Comparison of ENCODE assay signal across 15 cellular contexts in the genomic region with DNA sequence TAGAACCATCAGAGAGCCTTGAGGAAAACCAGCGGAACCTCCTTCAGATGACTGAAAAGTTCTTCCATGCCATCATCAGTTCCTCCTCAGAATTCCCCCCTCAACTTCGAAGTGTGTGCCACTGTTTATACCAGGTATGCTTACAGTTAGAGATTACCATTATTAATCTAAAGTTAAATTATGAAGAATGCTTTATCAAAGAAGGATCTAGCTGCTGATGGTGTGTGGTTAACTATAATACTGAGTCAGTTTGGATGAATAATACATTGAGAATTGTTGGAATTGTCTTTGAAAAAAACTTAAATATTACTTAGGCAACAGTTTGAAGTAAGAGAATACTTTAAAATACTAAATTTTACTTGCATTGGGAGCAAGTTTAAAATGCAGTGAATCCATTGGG. TPM values are rescaled to one million over a fixed set of nuclear protein-coding genes. Genes with fewer than 3 reads are reported as not detected.
A peak's percentile ranks its signal among the peaks of the same experiment; 100 is the strongest.
DNase-seq lines count a peak whose midpoint lies in the region; ATAC-seq and TF ChIP-seq lines count a peak whose summit lies in the region.
"Had no signal": no experiment of that assay in that cellular context is flagged by ENCODE, and none has a peak within 500 bp of the region (broad histone marks: within the 10 kb centered on the region; RNA-seq: fewer than 3 reads in every experiment).

No MANE protein-coding gene starts in this region.

- no peaks in the 10 kb centered on the region for H3K4me1 Mint-ChIP-seq in progenitor cell of endocrine pancreas (ENCODE audit: low read depth)

- H3K27ac Mint-ChIP-seq in progenitor cell of endocrine pancreas, result no peak overlapping the region
- H3K27ac Mint-ChIP-seq: activated naive CD8-positive, alpha-beta T cell treated with anti-CD3 and anti-CD28 coated beads, Interleukin-2, amount 50 U/mL, for 24 hours; memory B cell had no signal

- H3K9me3 Mint-ChIP-seq in progenitor cell of endocrine pancreas (ENCODE audit: low read depth), result no peaks in the 10 kb centered on the region
- H3K9me3 Mint-ChIP-seq: activated naive CD8-positive, alpha-beta T cell treated with anti-CD3 and anti-CD28 coated beads, Interleukin-2, amount 50 U/mL, for 24 hours; memory B cell had no signal

- intact Hi-C loops in psoas muscle (cut with DNase I), result no loop called here

- H3K27me3 Mint-ChIP-seq in progenitor cell of endocrine pancreas, result no peaks in the 10 kb centered on the region
- H3K27me3 Mint-ChIP-seq: activated naive CD8-positive, alpha-beta T cell treated with anti-CD3 and anti-CD28 coated beads, Interleukin-2, amount 50 U/mL, for 24 hours; memory B cell had no signal

- peaks cover 23% of the 10 kb centered on the region for H3K36me3 Mint-ChIP-seq in progenitor cell of endocrine pancreas (ENCODE audit: insufficient read depth)

- H3K4me3 ChIP-seq in fibroblast of villous mesenchyme (ENCODE audit: low read depth, low read length), result no peak overlapping the region
- H3K4me3 ChIP-seq in psoas muscle, result no peak overlapping the region

- DNase-seq in A172 (ENCODE audit: low spot score), result peak; percentile 73
- peak; percentile 61 for DNase-seq in HS-5 (ENCODE audit: low read depth)
- peak; percentile 48 for DNase-seq in fibroblast of villous mesenchyme (ENCODE audit: low read depth)
- DNase-seq in progenitor cell of endocrine pancreas (ENCODE audit: low spot score, unreplicated experiment), result no peak
- DNase-seq in psoas muscle, result no peak
- DNase-seq: 8988T; activated naive CD8-positive, alpha-beta T cell treated with anti-CD3 and anti-CD28 coated beads, Interleukin-2, amount 50 U/mL, for 24 hours; Kasumi-1; NCI-H2029 had no signal

- no peaks in the 10 kb centered on the region for H3K27me3 ChIP-seq in psoas muscle (ENCODE audit: insufficient read depth in 3 of 3, low read length in 2 of 3)
- H3K27me3 ChIP-seq: neutrophil had no signal

- 97 to 99% (median 97%) methylated on average over 2 of the region's 2 CpGs for WGBS in psoas muscle, 3 donors

- no peaks in the 10 kb centered on the region for H3K4me1 ChIP-seq in psoas muscle

- ATAC-seq in HG03175 (IDR thresholded peaks at IDR 0.05; ENCODE audit: unreplicated experiment) (no peak), psoas muscle (no peak), GM21515 (IDR thresholded peaks at IDR 0.05; ENCODE audit: unreplicated experiment) (no peak)
- ATAC-seq: activated CD4-positive, CD25-positive, alpha-beta regulatory T cell treated with anti-CD3 and anti-CD28 coated beads, Interleukin-2, amount 50 U/mL, for 24 hours; activated naive CD8-positive, alpha-beta T cell treated with anti-CD3 and anti-CD28 coated beads, Interleukin-2, amount 50 U/mL, for 24 hours had no signal

- H3K36me3 ChIP-seq in psoas muscle (ENCODE audit: insufficient read depth in 1 of 2, low read depth in 1 of 2), result peaks cover 3 to 56% of the 10 kb centered on the region in 2 donors

- H3K4me3 Mint-ChIP-seq in progenitor cell of endocrine pancreas (ENCODE audit: low read depth), result no peak overlapping the region
- H3K4me3 Mint-ChIP-seq: activated naive CD8-positive, alpha-beta T cell treated with anti-CD3 and anti-CD28 coated beads, Interleukin-2, amount 50 U/mL, for 24 hours; memory B cell had no signal

- TF ChIP-seq CTCF in fibroblast of villous mesenchyme (IDR thresholded peaks at IDR 0.05; ENCODE audit: insufficient read depth, low read depth, low read length), result no peak
- TF ChIP-seq CTCF in progenitor cell of endocrine pancreas (IDR thresholded peaks at IDR 0.05; ENCODE audit: unreplicated experiment), result no peak
- no peak for TF ChIP-seq CTCF in psoas muscle (IDR thresholded peaks at IDR 0.05)

- peak overlapping the region; percentile 86 for H3K27ac ChIP-seq in angular gyrus (ENCODE audit: low read depth, low read length)
- H3K27ac ChIP-seq in psoas muscle, result no peak overlapping the region
- H3K27ac ChIP-seq: neutrophil had no signal

- H3K9me3 ChIP-seq in psoas muscle, result no peaks in the 10 kb centered on the region
- H3K9me3 ChIP-seq: neutrophil had no signal

RNA-seq across cellular contexts. Expression of gene OMG, which starts 48.1 kb away (rescaled TPM):
- not detected in 2 replicates for total RNA-seq in A172 (2014; rRNA removed; shearing (Covaris generic))
- total RNA-seq in fibroblast of villous mesenchyme, result 0.43 TPM in 1 of 2 replicates, not detected in the other
- not detected in 2 replicates for total RNA-seq in progenitor cell of endocrine pancreas
- not detected for total RNA-seq in psoas muscle
- under 1 TPM in 2 of 3 donors, not detected in 1; 0.03 to 0.10 TPM for polyA plus RNA-seq in psoas muscle

Comparison
In these comparisons a context has a peak if more than half of its experiments do, and no peak if none do; other contexts are left out.
1. DNase-seq: peak in A172 (single experiment), HS-5 (single experiment) and fibroblast of villous mesenchyme (single experiment); none in progenitor cell of endocrine pancreas (single experiment) and psoas muscle (0 of 2).